ENCODE assay signal across 9 cellular contexts in genomic region chr2:162073776-162074578, GRCh38. TPM values are rescaled to one million over a fixed set of nuclear protein-coding genes. Genes with fewer than 3 reads are reported as not detected.
DNase-seq lines count a peak whose midpoint lies in the region; ATAC-seq, FAIRE-seq and TF ChIP-seq lines count a peak whose summit lies in the region.
"Had no signal": no experiment of that assay in that cellular context is flagged by ENCODE, and none has a peak within 500 bp of the region (broad histone marks: within the 10 kb centered on the region; RNA-seq: fewer than 3 reads in every experiment).

Gene DPP4 (minus strand): TSS chr2:162074215. CDS start chr2:162073981, 234 bp downstream.

- H3K4me3 ChIP-seq in heart left ventricle: peak within 1 kb of the TSS; percentile 54 to 80 (median 68)

- intact Hi-C loops in activated T-helper 2 cell treated with anti-CD3 and anti-CD28 coated beads, Interferon-gamma antibody, Interleukin-2, Interleukin-4, amounts not matched to agents 10 μg/mL and 5 μg/mL and 100 μg/mL, durations not matched to agents 14 hours and 24 hours and 36 hours (cut with micrococcal nuclease): loop anchor here (5.0 kb wide), 3 partner anchors 48 to 997 kb away; no protein-coding TSS in a partner anchor
- intact Hi-C loops in heart left ventricle (cut with DNase I): loop anchor here in 7 of 10 donors (5.0 to 10.0 kb wide), 5 partner anchors 38 to 62 kb away; no protein-coding TSS in a partner anchor

- H3K36me3 ChIP-seq in heart left ventricle: no peaks in the 10 kb centered on the region

- peak within 1 kb of the TSS; percentile 87 for H3K4me3 Mint-ChIP-seq in activated T-helper 2 cell treated with anti-CD3 and anti-CD28 coated beads, Interferon-gamma antibody, Interleukin-2, Interleukin-4, amounts not matched to agents 10 μg/mL and 5 μg/mL and 100 μg/mL, durations not matched to agents 14 hours and 24 hours and 36 hours (ENCODE audit: low read depth)

- H3K27me3 ChIP-seq in heart left ventricle: peaks cover 0 to 4% (median 0%) of the 10 kb centered on the region in 9 donors

- peaks cover 48% of the 10 kb centered on the region for H3K4me1 Mint-ChIP-seq in activated T-helper 2 cell treated with anti-CD3 and anti-CD28 coated beads, Interferon-gamma antibody, Interleukin-2, Interleukin-4, amounts not matched to agents 10 μg/mL and 5 μg/mL and 100 μg/mL, durations not matched to agents 14 hours and 24 hours and 36 hours (ENCODE audit: low read depth)

- H3K27me3 Mint-ChIP-seq in activated T-helper 2 cell treated with anti-CD3 and anti-CD28 coated beads, Interferon-gamma antibody, Interleukin-2, Interleukin-4, amounts not matched to agents 10 μg/mL and 5 μg/mL and 100 μg/mL, durations not matched to agents 14 hours and 24 hours and 36 hours (ENCODE audit: low read depth): no peaks in the 10 kb centered on the region

- peak in 4 of 12 donors; percentile 6 to 8 (median 7) for TF ChIP-seq CTCF in heart left ventricle (IDR thresholded peaks at IDR 0.05)

- H3K9me3 Mint-ChIP-seq in activated T-helper 2 cell treated with anti-CD3 and anti-CD28 coated beads, Interferon-gamma antibody, Interleukin-2, Interleukin-4, amounts not matched to agents 10 μg/mL and 5 μg/mL and 100 μg/mL, durations not matched to agents 14 hours and 24 hours and 36 hours: peaks cover 21% of the 10 kb centered on the region

- H3K27ac ChIP-seq in heart left ventricle: peak within 1 kb of the TSS in 11 of 12 donors; percentile 28 to 78 (median 64)

- WGBS in heart left ventricle, 4 donors: 1 to 3% (median 2%) methylated on average over 13 to 76 of the region's 76 CpGs

- peaks cover 0 to 9% (median 3%) of the 10 kb centered on the region in 12 donors for H3K9me3 ChIP-seq in heart left ventricle

- H3K4me1 ChIP-seq in heart left ventricle: peaks cover 4 to 59% (median 34%) of the 10 kb centered on the region in 12 donors

- TF ChIP-seq POLR2A in heart left ventricle (IDR thresholded peaks at IDR 0.05): no peak

- peaks cover 66% of the 10 kb centered on the region for H3K36me3 Mint-ChIP-seq in activated T-helper 2 cell treated with anti-CD3 and anti-CD28 coated beads, Interferon-gamma antibody, Interleukin-2, Interleukin-4, amounts not matched to agents 10 μg/mL and 5 μg/mL and 100 μg/mL, durations not matched to agents 14 hours and 24 hours and 36 hours (ENCODE audit: low read depth)

- peak within 1 kb of the TSS; percentile 74 for H3K27ac Mint-ChIP-seq in activated T-helper 2 cell treated with anti-CD3 and anti-CD28 coated beads, Interferon-gamma antibody, Interleukin-2, Interleukin-4, amounts not matched to agents 10 μg/mL and 5 μg/mL and 100 μg/mL, durations not matched to agents 14 hours and 24 hours and 36 hours

- FAIRE-seq in HTR-8/SVneo (lab: Jason Lieb, UNC): no peak
- FAIRE-seq: G401.6 had no signal

- DNase-seq in NCI-H146 (lab: John Stamatoyannopoulos, UW) (peak; percentile 51), NCI-H146 treated with DMSO at 0.1 percent for 48 hours (lab: John Stamatoyannopoulos, UW; ENCODE audit: unreplicated experiment) (no peak), NCI-H69 (lab: John Stamatoyannopoulos, UW) (peak; percentile 56), heart left ventricle (peak; percentile 30 to 73 (median 38)), retina (peak; percentile 64), HTR-8/SVneo (ENCODE audit: insufficient read length, low spot score) (no peak)
- DNase-seq in activated T-helper 2 cell treated with anti-CD3 and anti-CD28 coated beads, Interferon-gamma antibody, Interleukin-2, Interleukin-4, amounts not matched to agents 10 μg/mL and 5 μg/mL and 100 μg/mL, durations not matched to agents 14 hours and 24 hours and 36 hours (ENCODE audit: low spot score): peak; percentile 46

- ATAC-seq in HG02623 (IDR thresholded peaks at IDR 0.05; ENCODE audit: unreplicated experiment) (peak; percentile 86), heart left ventricle (peak; percentile 27 to 78 (median 64))

RNA-seq across cellular contexts. Expression of gene DPP4, which starts in this region (rescaled TPM):
- total RNA-seq in activated T-helper 2 cell treated with anti-CD3 and anti-CD28 coated beads, Interferon-gamma antibody, Interleukin-2, Interleukin-4, amounts not matched to agents 10 μg/mL and 5 μg/mL and 100 μg/mL, durations not matched to agents 14 hours and 24 hours and 36 hours: 65.8 and 67.0 TPM in 2 replicates
- total RNA-seq in heart left ventricle: 10 to 100 TPM in 3 of 9 donors, 1 to 10 TPM in 6; 5.6 to 16.1 (median 8.6) TPM
- 1 to 10 TPM; 3.4 TPM for polyA plus RNA-seq in heart left ventricle

Comparison
In these comparisons a context has a peak if more than half of its experiments do, and no peak if none do; other contexts are left out.
1. DNase-seq: peak in NCI-H146 (single experiment), NCI-H69 (single experiment), activated T-helper 2 cell treated with anti-CD3 and anti-CD28 coated beads, Interferon-gamma antibody, Interleukin-2, Interleukin-4, amounts not matched to agents 10 μg/mL and 5 μg/mL and 100 μg/mL, durations not matched to agents 14 hours and 24 hours and 36 hours (single experiment), heart left ventricle (5 of 5) and retina (single experiment); none in NCI-H146 treated with DMSO at 0.1 percent for 48 hours (single experiment) and HTR-8/SVneo (single experiment).